ENCODE assay signal across 8 cellular contexts in genomic region chrX:121308276-121308805, GRCh38.
A peak's percentile ranks its signal among the peaks of the same experiment; 100 is the strongest.
DNase-seq lines count a peak whose midpoint lies in the region; ATAC-seq and TF ChIP-seq lines count a peak whose summit lies in the region.

No MANE protein-coding gene starts in this region.

- peak; percentile 45 for TF ChIP-seq CTCF in GM06990 (IDR thresholded peaks at IDR 0.05; ENCODE audit: insufficient read depth, low read length, poor library complexity, severe bottlenecking)
- peak; percentile 33 for TF ChIP-seq CTCF in nephron progenitor cell (IDR thresholded peaks at IDR 0.05)
- TF ChIP-seq CTCF in mesothelial cell of epicardium (IDR thresholded peaks at IDR 0.05; ENCODE audit: unreplicated experiment): no peak

- H3K9me3 Mint-ChIP-seq in nephron progenitor cell (peaks cover 3% of the 10 kb centered on the region), mesothelial cell of epicardium (peaks cover 11% of the 10 kb centered on the region)

- ATAC-seq in GM21360 (IDR thresholded peaks at IDR 0.05; ENCODE audit: unreplicated experiment): peak; percentile 69
- ATAC-seq in HG03520 (IDR thresholded peaks at IDR 0.05; ENCODE audit: unreplicated experiment): peak; percentile 73

- DNase-seq in GM06990 (ENCODE audit: extremely low read depth, insufficient read length) (peak; percentile 41), SK-MEL-5 (ENCODE audit: low read depth, low spot score) (peak; percentile 65), caudate nucleus (lab: John Stamatoyannopoulos, UW) (peak in 36 of 61 donors; percentile 0 to 60 (median 4)), nephron progenitor cell (peak; percentile 12), mesothelial cell of epicardium (ENCODE audit: low spot score in 2 of 2, unreplicated experiment in 2 of 2) (no peak), NCI-H187 (lab: John Stamatoyannopoulos, UW) (no peak)

- H3K27me3 Mint-ChIP-seq in nephron progenitor cell (ENCODE audit: low read depth, poor library complexity) (peaks cover 3% of the 10 kb centered on the region), mesothelial cell of epicardium (ENCODE audit: low read depth) (no peaks in the 10 kb centered on the region)

- peak overlapping the region; percentile 20 for H3K27ac ChIP-seq in caudate nucleus (ENCODE audit: low read depth, low read length)

- in situ Hi-C loops in SK-MEL-5 (cut with HindIII; ENCODE audit: low pct_unique_long_range_greater_than_20kb, low sequenced_read_pairs): no loop called here

- no peak overlapping the region for H3K4me3 ChIP-seq in GM06990 (replicated peaks; ENCODE audit: low read depth, low read length)

- H3K4me1 Mint-ChIP-seq in nephron progenitor cell (no peaks in the 10 kb centered on the region), mesothelial cell of epicardium (peaks cover 2% of the 10 kb centered on the region)

- H3K4me3 Mint-ChIP-seq in nephron progenitor cell (no peak overlapping the region), mesothelial cell of epicardium (no peak overlapping the region)

- no peaks in the 10 kb centered on the region for H3K36me3 ChIP-seq in GM06990 (ENCODE audit: control insufficient read depth, insufficient read depth, low read length)

- no peaks in the 10 kb centered on the region for H3K27me3 ChIP-seq in GM06990 (replicated peaks; ENCODE audit: control insufficient read depth, insufficient read depth, low read length)

- H3K27ac Mint-ChIP-seq in nephron progenitor cell (no peak overlapping the region), mesothelial cell of epicardium (no peak overlapping the region)

- no peaks in the 10 kb centered on the region for H3K36me3 Mint-ChIP-seq in nephron progenitor cell (ENCODE audit: low read depth)
- H3K36me3 Mint-ChIP-seq in mesothelial cell of epicardium: no peaks in the 10 kb centered on the region

Comparison
In these comparisons a context has a peak if more than half of its experiments do, and no peak if none do; other contexts are left out.
1. DNase-seq: peak in GM06990 (single experiment), SK-MEL-5 (single experiment), caudate nucleus (36 of 61) and nephron progenitor cell (single experiment); none in mesothelial cell of epicardium (0 of 2) and NCI-H187 (0 of 2).